ENCODE assay signal across 14 cellular contexts in the genomic region with DNA sequence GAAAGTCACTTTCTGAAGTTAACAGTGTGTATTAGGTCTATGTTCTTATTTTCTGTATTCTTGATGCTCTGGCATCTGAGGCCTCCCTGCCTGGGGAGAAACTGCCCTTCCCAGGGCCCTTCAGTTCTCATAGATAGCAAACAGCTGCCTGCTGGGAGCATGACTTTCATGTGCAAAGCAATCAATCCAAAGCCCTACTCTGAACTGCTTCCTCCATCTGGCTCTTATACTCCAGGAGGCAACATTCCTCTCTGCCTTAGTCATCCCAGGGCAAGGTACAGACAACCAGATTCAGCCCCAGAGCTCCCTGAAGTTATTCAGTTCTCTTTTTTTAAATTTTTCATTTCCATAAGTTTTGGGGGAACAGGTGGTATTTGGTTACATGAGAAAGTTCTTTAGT. TPM values are rescaled to one million over a fixed set of nuclear protein-coding genes. Genes with fewer than 3 reads are reported as not detected.
DNase-seq lines count a peak whose midpoint lies in the region; ATAC-seq, FAIRE-seq and TF ChIP-seq lines count a peak whose summit lies in the region.
"Had no signal": no experiment of that assay in that cellular context is flagged by ENCODE, and none has a peak within 500 bp of the region (broad histone marks: within the 10 kb centered on the region; RNA-seq: fewer than 3 reads in every experiment).

No MANE protein-coding gene starts in this region.

- no peaks in the 10 kb centered on the region for H3K9me3 Mint-ChIP-seq in progenitor cell of endocrine pancreas (ENCODE audit: low read depth)
- H3K9me3 Mint-ChIP-seq in stimulated activated effector memory CD8-positive, alpha-beta T cell treated with anti-CD3 and anti-CD28 coated beads, Interleukin-12 subunit alpha, Interleukin-12 subunit beta, amount 100 ng/mL, for 72 hours, result peaks cover 3% of the 10 kb centered on the region
- H3K9me3 Mint-ChIP-seq: activated naive CD4-positive, alpha-beta T cell treated with anti-CD3 and anti-CD28 coated beads, Interleukin-2, amount 50 U/mL, for 24 hours had no signal

- peaks cover 8% of the 10 kb centered on the region for H3K27me3 Mint-ChIP-seq in progenitor cell of endocrine pancreas
- H3K27me3 Mint-ChIP-seq: activated B cell treated with CpG ODN at 0.5 μM for 24 hours; activated naive CD4-positive, alpha-beta T cell treated with anti-CD3 and anti-CD28 coated beads, Interleukin-2, amount 50 U/mL, for 24 hours had no signal

- peaks cover 1% of the 10 kb centered on the region for H3K4me1 Mint-ChIP-seq in progenitor cell of endocrine pancreas (ENCODE audit: low read depth)
- peaks cover 23% of the 10 kb centered on the region for H3K4me1 Mint-ChIP-seq in stimulated activated effector memory CD8-positive, alpha-beta T cell treated with anti-CD3 and anti-CD28 coated beads, Interleukin-12 subunit alpha, Interleukin-12 subunit beta, amount 100 ng/mL, for 72 hours

- TF ChIP-seq CTCF in progenitor cell of endocrine pancreas (IDR thresholded peaks at IDR 0.05; ENCODE audit: unreplicated experiment), result no peak

- no peaks in the 10 kb centered on the region for H3K36me3 Mint-ChIP-seq in progenitor cell of endocrine pancreas (ENCODE audit: insufficient read depth)
- H3K36me3 Mint-ChIP-seq in stimulated activated effector memory CD8-positive, alpha-beta T cell treated with anti-CD3 and anti-CD28 coated beads, Interleukin-12 subunit alpha, Interleukin-12 subunit beta, amount 100 ng/mL, for 72 hours, result no peaks in the 10 kb centered on the region

- ATAC-seq in HG03159 (IDR thresholded peaks at IDR 0.05; ENCODE audit: unreplicated experiment), result no peak
- ATAC-seq in HG02884 (IDR thresholded peaks at IDR 0.05; ENCODE audit: unreplicated experiment), result no peak
- no peak for ATAC-seq in stimulated activated effector memory CD8-positive, alpha-beta T cell treated with anti-CD3 and anti-CD28 coated beads, Interleukin-12 subunit alpha, Interleukin-12 subunit beta, amount 100 ng/mL, for 72 hours
- ATAC-seq: heart right ventricle; stimulated activated naive B cell treated with anti-CD40 and anti-IgM and Interleukin-4, amounts not matched to agents 10 μg/mL and 1 μg/mL and 100 μg/mL, for 72 hours had no signal

- DNase-seq in GM03348 (ENCODE audit: low spot score), result peak; percentile 72
- peak; percentile 55 for DNase-seq in RCC 7860 (ENCODE audit: low spot score)
- DNase-seq in fibroblast of gingiva (ENCODE audit: low read depth), result peak; percentile 45
- DNase-seq in progenitor cell of endocrine pancreas (ENCODE audit: low spot score, unreplicated experiment), result no peak
- DNase-seq in NCI-H1930 (lab: John Stamatoyannopoulos, UW), result no peak
- DNase-seq in stimulated activated effector memory CD8-positive, alpha-beta T cell treated with anti-CD3 and anti-CD28 coated beads, Interleukin-12 subunit alpha, Interleukin-12 subunit beta, amount 100 ng/mL, for 72 hours (ENCODE audit: low spot score in 2 of 2), result no peak
- DNase-seq: activated B cell treated with CpG ODN at 0.5 μM for 24 hours; heart right ventricle; NCI-H69; posterior cingulate gyrus; stimulated activated naive B cell treated with anti-CD40 and anti-IgM and Interleukin-4, amounts not matched to agents 10 μg/mL and 1 μg/mL and 100 μg/mL, for 72 hours had no signal

- peak; percentile 42 for FAIRE-seq in RCC 7860 (lab: Jason Lieb, UNC)

- H3K4me3 Mint-ChIP-seq in progenitor cell of endocrine pancreas (ENCODE audit: low read depth), result no peak overlapping the region
- no peak overlapping the region for H3K4me3 Mint-ChIP-seq in stimulated activated effector memory CD8-positive, alpha-beta T cell treated with anti-CD3 and anti-CD28 coated beads, Interleukin-12 subunit alpha, Interleukin-12 subunit beta, amount 100 ng/mL, for 72 hours
- H3K4me3 Mint-ChIP-seq: activated B cell treated with CpG ODN at 0.5 μM for 24 hours; activated naive CD4-positive, alpha-beta T cell treated with anti-CD3 and anti-CD28 coated beads, Interleukin-2, amount 50 U/mL, for 24 hours; stimulated activated naive B cell treated with anti-CD40 and anti-IgM and Interleukin-4, amounts not matched to agents 10 μg/mL and 1 μg/mL and 100 μg/mL, for 72 hours had no signal

- peak overlapping the region; percentile 38 for H3K27ac Mint-ChIP-seq in progenitor cell of endocrine pancreas
- H3K27ac Mint-ChIP-seq in stimulated activated effector memory CD8-positive, alpha-beta T cell treated with anti-CD3 and anti-CD28 coated beads, Interleukin-12 subunit alpha, Interleukin-12 subunit beta, amount 100 ng/mL, for 72 hours, result no peak overlapping the region
- H3K27ac Mint-ChIP-seq: activated B cell treated with CpG ODN at 0.5 μM for 24 hours; activated naive CD4-positive, alpha-beta T cell treated with anti-CD3 and anti-CD28 coated beads, Interleukin-2, amount 50 U/mL, for 24 hours; stimulated activated naive B cell treated with anti-CD40 and anti-IgM and Interleukin-4, amounts not matched to agents 10 μg/mL and 1 μg/mL and 100 μg/mL, for 72 hours had no signal

RNA-seq across cellular contexts. Expression of gene RIN3, which starts 41.7 kb away (rescaled TPM):
- total RNA-seq in progenitor cell of endocrine pancreas, result 6.7 and 6.9 TPM in 2 replicates

Comparison
In these comparisons a context has a peak if more than half of its experiments do, and no peak if none do; other contexts are left out.
1. DNase-seq: peak in GM03348 (single experiment), RCC 7860 (single experiment) and fibroblast of gingiva (single experiment); none in progenitor cell of endocrine pancreas (single experiment), NCI-H1930 (0 of 2) and stimulated activated effector memory CD8-positive, alpha-beta T cell treated with anti-CD3 and anti-CD28 coated beads, Interleukin-12 subunit alpha, Interleukin-12 subunit beta, amount 100 ng/mL, for 72 hours (0 of 2).